ENCODE assay signal across 1 cellular context in genomic region chr2:234997389-234997788, GRCh38.
TF ChIP-seq lines count a peak whose summit lies in the region.

No MANE protein-coding gene starts in this region.

TF ChIP-seq in WTC11, 78 proteins besides CTCF, POLR2A, EP300 and RAD21 (continued from another document):
- TF ChIP-seq, protein P1, sequence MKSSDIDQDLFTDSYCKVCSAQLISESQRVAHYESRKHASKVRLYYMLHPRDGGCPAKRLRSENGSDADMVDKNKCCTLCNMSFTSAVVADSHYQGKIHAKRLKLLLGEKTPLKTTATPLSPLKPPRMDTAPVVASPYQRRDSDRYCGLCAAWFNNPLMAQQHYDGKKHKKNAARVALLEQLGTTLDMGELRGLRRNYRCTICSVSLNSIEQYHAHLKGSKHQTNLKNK (CRISPR knock-in tag; IDR thresholded peaks at IDR 0.05), result no peak
- TF ChIP-seq CBFB (CRISPR knock-in tag; IDR thresholded peaks at IDR 0.05; ENCODE audit: low read depth), result no peak
- TF ChIP-seq FOXP1 (CRISPR knock-in tag; IDR thresholded peaks at IDR 0.05; ENCODE audit: borderline replicate concordance), result no peak
- TF ChIP-seq SMAD4 (CRISPR knock-in tag; IDR thresholded peaks at IDR 0.05), result no peak
- TF ChIP-seq AFF4 (CRISPR knock-in tag; IDR thresholded peaks at IDR 0.05; ENCODE audit: borderline replicate concordance), result no peak
- TF ChIP-seq NR3C1 (CRISPR knock-in tag; conservative IDR thresholded peaks at IDR 0.05; ENCODE audit: low read depth), result no peak
- TF ChIP-seq JUN (CRISPR knock-in tag; IDR thresholded peaks at IDR 0.05), result no peak
- TF ChIP-seq ZNF423 (CRISPR knock-in tag; IDR thresholded peaks at IDR 0.05), result no peak
- no peak for TF ChIP-seq ZNF232 (CRISPR knock-in tag; IDR thresholded peaks at IDR 0.05)
- TF ChIP-seq CREM (CRISPR knock-in tag; IDR thresholded peaks at IDR 0.05), result no peak
- TF ChIP-seq ZNF121 (CRISPR knock-in tag; IDR thresholded peaks at IDR 0.05), result no peak
- TF ChIP-seq NFE2L1 (CRISPR knock-in tag; IDR thresholded peaks at IDR 0.05), result no peak
TF ChIP-seq in WTC11: peak in this region for 0.
